In the genomic region with DNA sequence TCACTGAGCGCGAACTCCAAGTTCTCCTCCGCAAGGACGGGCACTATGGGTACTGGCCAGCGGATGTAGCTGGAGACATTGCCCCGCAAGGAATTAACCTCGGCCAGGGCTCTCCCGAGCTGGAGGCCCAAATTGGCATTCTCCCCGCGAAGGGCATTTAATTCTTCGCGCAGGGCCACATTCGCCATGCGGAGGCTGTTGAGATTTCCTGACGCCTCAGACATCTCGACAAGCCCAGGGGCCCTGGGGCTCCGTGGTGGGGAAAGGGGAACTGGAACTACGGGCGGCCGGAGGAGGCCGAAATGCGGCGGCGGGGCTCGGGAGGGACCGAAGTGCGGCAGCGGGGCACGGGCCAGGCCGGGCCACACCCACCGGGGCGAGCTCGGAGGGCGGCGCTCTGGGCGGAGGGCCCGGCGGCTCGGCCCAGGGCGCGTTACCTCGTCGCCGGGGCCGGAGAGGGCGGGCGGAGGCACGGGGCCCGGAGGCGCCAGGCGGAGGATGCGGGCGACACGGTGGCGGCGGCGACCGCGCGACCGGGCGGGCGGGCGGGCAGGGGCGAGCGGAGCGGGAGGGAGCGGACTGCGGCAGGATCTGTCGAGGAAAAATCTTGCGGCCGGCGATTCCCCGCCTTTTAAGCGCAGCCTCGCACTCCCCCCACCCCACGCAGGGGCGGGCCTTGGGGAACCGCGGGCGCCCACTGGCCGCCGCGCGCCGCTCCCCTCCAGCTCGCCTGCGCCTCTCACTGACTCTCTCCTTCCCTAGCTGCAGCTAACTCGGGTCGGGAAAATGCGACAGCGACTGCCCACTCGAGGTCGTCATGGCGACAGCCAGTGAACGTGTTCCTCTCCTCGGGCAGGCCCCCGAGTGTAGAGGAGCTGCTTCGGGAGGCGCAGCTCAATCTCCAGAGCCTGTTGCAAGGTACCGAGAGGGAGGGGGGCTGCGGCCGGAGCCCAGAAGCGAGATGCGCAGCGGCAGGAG, we compare ENCODE assay signal across 9 cellular contexts. TPM values are rescaled to one million over a fixed set of nuclear protein-coding genes. Genes with fewer than 3 reads are reported as not detected.
DNase-seq lines count a peak whose midpoint lies in the region; ATAC-seq, FAIRE-seq and TF ChIP-seq lines count a peak whose summit lies in the region.
"Had no signal": no experiment of that assay in that cellular context is flagged by ENCODE, and none has a peak within 500 bp of the region (broad histone marks: within the 10 kb centered on the region; RNA-seq: fewer than 3 reads in every experiment).

Gene RTL5, minus strand, starts transcription at position 599 of the 978 bp plus-strand sequence.

- POLR2A ChIA-PET in IMR-90 (lab: Charles Lee; ENCODE audit: unreplicated experiment) = no interaction called here

- dilution Hi-C loops in IMR-90 (cut with HindIII; ENCODE audit: low sequenced_read_pairs, unreplicated experiment) = no loop called here

- no peak for TF ChIP-seq CTCF in IMR-90 (conservative IDR thresholded peaks at IDR 0.05; ENCODE audit: low read depth, low read length)
- no peak for TF ChIP-seq CTCF in foreskin keratinocyte (conservative IDR thresholded peaks at IDR 0.05)
- TF ChIP-seq CTCF in neural crest cell (conservative IDR thresholded peaks at IDR 0.05) = no peak

- H4K8ac ChIP-seq in IMR-90 (ENCODE audit: low read depth in 2 of 2, low read length in 2 of 2) = no peak within 1 kb of the TSS; a peak in 1 of 4 replicates

- no peaks in the 10 kb centered on the region for H3K9me3 Mint-ChIP-seq in activated naive CD4-positive, alpha-beta T cell treated with anti-CD3 and anti-CD28 coated beads for 36 hours
- H3K9me3 Mint-ChIP-seq in neural crest cell = peaks cover 8% of the 10 kb centered on the region

- H2BK20ac ChIP-seq in IMR-90 (ENCODE audit: low read depth, low read length) = no peak within 1 kb of the TSS

- H2AFZ ChIP-seq in IMR-90 (replicated peaks; ENCODE audit: low read length, poor library complexity) = peak within 1 kb of the TSS; percentile 89

- H2BK15ac ChIP-seq in IMR-90 (ENCODE audit: low read depth, low read length) = no peak within 1 kb of the TSS

- H3K79me1 ChIP-seq in IMR-90 (ENCODE audit: low read depth in 1 of 2, low read length in 2 of 2) = no peaks in the 10 kb centered on the region

- H3K36me3 ChIP-seq in IMR-90 (ENCODE audit: control insufficient read depth, insufficient read depth, low read length) = no peaks in the 10 kb centered on the region
- no peaks in the 10 kb centered on the region for H3K36me3 ChIP-seq in stomach smooth muscle (ENCODE audit: control insufficient read depth in 2 of 2, insufficient read depth in 2 of 2, low read length in 2 of 2)

- no peaks in the 10 kb centered on the region for H3K9me1 ChIP-seq in IMR-90 (ENCODE audit: insufficient read depth, low read length)

- H4K5ac ChIP-seq in IMR-90 (ENCODE audit: low read depth, low read length) = no peak within 1 kb of the TSS

- H3K4me1 Mint-ChIP-seq in activated naive CD4-positive, alpha-beta T cell treated with anti-CD3 and anti-CD28 coated beads for 36 hours (ENCODE audit: low read depth) = peaks cover 2% of the 10 kb centered on the region
- H3K4me1 Mint-ChIP-seq in neural crest cell = peaks cover 38% of the 10 kb centered on the region

- H3K56ac ChIP-seq in IMR-90 (ENCODE audit: extremely low read depth, insufficient read depth, low read length) = no peak within 1 kb of the TSS

- H3K27ac Mint-ChIP-seq in activated naive CD4-positive, alpha-beta T cell treated with anti-CD3 and anti-CD28 coated beads for 36 hours = no peak within 1 kb of the TSS
- H3K27ac Mint-ChIP-seq in neural crest cell (ENCODE audit: unreplicated experiment) = peak within 1 kb of the TSS; percentile 68

- H2AK5ac ChIP-seq in IMR-90 (ENCODE audit: low read depth, low read length) = no peak within 1 kb of the TSS

- H3K4me2 ChIP-seq in IMR-90 (ENCODE audit: low read depth, low read length) = peak within 1 kb of the TSS; percentile 69

- peak within 1 kb of the TSS; percentile 57 for H3K4me3 Mint-ChIP-seq in activated naive CD4-positive, alpha-beta T cell treated with anti-CD3 and anti-CD28 coated beads for 36 hours
- H3K4me3 Mint-ChIP-seq in neural crest cell = peak within 1 kb of the TSS; percentile 83

- H3K9me3 ChIP-seq in IMR-90 (ENCODE audit: control insufficient read depth, insufficient read depth, low read length) (peaks cover 4% of the 10 kb centered on the region; the same call in 1 of the 2 replicates), stomach smooth muscle (ENCODE audit: control insufficient read depth in 2 of 2, low read length in 2 of 2) (no peaks in the 10 kb centered on the region)

- H4K20me1 ChIP-seq in IMR-90 (ENCODE audit: insufficient read depth, low read length) = no peaks in the 10 kb centered on the region

- CTCF ChIA-PET in IMR-90 (lab: Yijun Ruan, JAX) = interaction anchor here (0.5 to 0.6 kb wide), 2 partner anchors 33 to 441 kb away, joined by 4 to 5 read pairs; no protein-coding TSS in a partner anchor
- CTCF ChIA-PET in activated naive CD4-positive, alpha-beta T cell treated with anti-CD3 and anti-CD28 coated beads for 36 hours (lab: Charles Lee) = interaction anchor here (0.8 to 1.2 kb wide), 3 partner anchors 111 to 114 kb away, joined by 3 to 4 read pairs (median 4); no protein-coding TSS in a partner anchor

- H3K4me1 ChIP-seq in IMR-90 (ENCODE audit: control insufficient read depth, insufficient read depth, low read length) = no peaks in the 10 kb centered on the region
- no peaks in the 10 kb centered on the region for H3K4me1 ChIP-seq in foreskin keratinocyte
- H3K4me1 ChIP-seq in stomach smooth muscle (ENCODE audit: control insufficient read depth, insufficient read depth, low read length) = peaks cover 16% of the 10 kb centered on the region

- no peak within 1 kb of the TSS for H4K91ac ChIP-seq in IMR-90 (ENCODE audit: insufficient read depth, low read depth, low read length)

- no peak within 1 kb of the TSS for H3K14ac ChIP-seq in IMR-90 (replicated peaks; ENCODE audit: low read depth, low read length)

- TF ChIP-seq RAD21 in IMR-90 (IDR thresholded peaks at IDR 0.05; ENCODE audit: low read length) = no peak

- DNase-seq in AG20443 (ENCODE audit: low spot score) = peak; percentile 91
- peak; percentile 85 for DNase-seq in IMR-90
- peak; percentile 4 for DNase-seq in RCC 7860 (ENCODE audit: low spot score)
- DNase-seq in activated naive CD4-positive, alpha-beta T cell treated with anti-CD3 and anti-CD28 coated beads for 36 hours = peak; percentile 55
- DNase-seq in foreskin keratinocyte = peak in 1 of 2 donors; percentile 28
- peak; percentile 66 for DNase-seq in neural crest cell (ENCODE audit: low read depth, low spot score)

- ATAC-seq in GM19395 (IDR thresholded peaks at IDR 0.05; ENCODE audit: unreplicated experiment) (peak; percentile 62), IMR-90 (ENCODE audit: low read depth) (peak; percentile 98), foreskin keratinocyte (peak; percentile 66)

- H3K4me3 ChIP-seq in IMR-90 (ENCODE audit: insufficient read depth, low read depth, low read length) (peak within 1 kb of the TSS; percentile 52), stomach smooth muscle (ENCODE audit: low read length in 2 of 2) (peak within 1 kb of the TSS; percentile 63 to 71)

- FAIRE-seq in RCC 7860 (lab: Jason Lieb, UNC) = no peak
- FAIRE-seq: GM18507 had no signal

- H3K9ac ChIP-seq in IMR-90 (ENCODE audit: low read depth, low read length) = peak within 1 kb of the TSS; percentile 31
- H3K9ac ChIP-seq in stomach smooth muscle (ENCODE audit: low read length in 2 of 2) = peak within 1 kb of the TSS; percentile 55 to 62

- intact Hi-C loops in IMR-90 (cut with micrococcal nuclease) = no loop called here
- intact Hi-C loops in activated naive CD4-positive, alpha-beta T cell treated with anti-CD3 and anti-CD28 coated beads for 36 hours (cut with micrococcal nuclease) = no loop called here

- peaks cover 33% of the 10 kb centered on the region for H3K27me3 Mint-ChIP-seq in activated naive CD4-positive, alpha-beta T cell treated with anti-CD3 and anti-CD28 coated beads for 36 hours (ENCODE audit: low read depth)
- H3K27me3 Mint-ChIP-seq in neural crest cell (ENCODE audit: low read depth) = peaks cover 2% of the 10 kb centered on the region

- WGBS in IMR-90 (ENCODE audit: extremely low coverage in 2 of 2, insufficient read length in 1 of 2), 2 experiments = 22% methylated on average over 26 of the region's 106 CpGs; no CpG with 5 or more reads in 1 of the 2 experiments

- H3K18ac ChIP-seq in IMR-90 (ENCODE audit: low read depth, low read length) = no peak within 1 kb of the TSS; the same call in 1 of the 2 replicates

- H3K23ac ChIP-seq in IMR-90 (ENCODE audit: low read depth, low read length) = no peak within 1 kb of the TSS

- H3K27ac ChIP-seq in IMR-90 (ENCODE audit: insufficient read depth, low read length) (peak within 1 kb of the TSS; percentile 4; the same call in 1 of the 2 replicates), foreskin keratinocyte (no peak within 1 kb of the TSS), stomach smooth muscle (ENCODE audit: low read length) (peak within 1 kb of the TSS; percentile 70)

- in situ Hi-C loops in IMR-90 (cut with MboI; ENCODE audit: low sequenced_read_pairs) = no loop called here

- H2BK120ac ChIP-seq in IMR-90 (ENCODE audit: low read depth, low read length) = no peak within 1 kb of the TSS

- H3K27me3 ChIP-seq in IMR-90 (ENCODE audit: control insufficient read depth, insufficient read depth, low read length) (peaks cover 48% of the 10 kb centered on the region), foreskin keratinocyte (peaks cover 32% of the 10 kb centered on the region), stomach smooth muscle (ENCODE audit: control insufficient read depth in 1 of 2, insufficient read depth in 2 of 2, low read length in 2 of 2) (peaks cover 0 to 31% of the 10 kb centered on the region in 2 donors)

- BruUV-seq in IMR-90 (replicated peaks; lab: Mats Ljungman, UMichigan) = no TSS peak

- no peaks in the 10 kb centered on the region for H3K36me3 Mint-ChIP-seq in activated naive CD4-positive, alpha-beta T cell treated with anti-CD3 and anti-CD28 coated beads for 36 hours (ENCODE audit: low read depth)
- H3K36me3 Mint-ChIP-seq in neural crest cell (ENCODE audit: low read depth) = peaks cover 32% of the 10 kb centered on the region

- peak within 1 kb of the TSS; percentile 26 for H2AK9ac ChIP-seq in IMR-90 (replicated peaks; ENCODE audit: low read depth, low read length, poor library complexity)

- no peak; the same call in 1 of the 2 replicates for TF ChIP-seq POLR2A in IMR-90 (IDR thresholded peaks at IDR 0.05; ENCODE audit: low read depth, low read length)

- H2BK5ac ChIP-seq in IMR-90 (ENCODE audit: low read depth, low read length, poor library complexity, severe bottlenecking) = no peak within 1 kb of the TSS

- no peak within 1 kb of the TSS; the same call in 1 of the 2 replicates for H3K4ac ChIP-seq in IMR-90 (ENCODE audit: low read depth, low read length)

TF ChIP-seq in IMR-90, 13 proteins besides CTCF, POLR2A, EP300 and RAD21 (continues in another document):
- TF ChIP-seq CEBPB (IDR thresholded peaks at IDR 0.05; ENCODE audit: low read depth, low read length) = no peak

RNA-seq across cellular contexts. Expression of gene RTL5, which starts in this region (rescaled TPM):
- 0.56 and 0.90 TPM in 2 replicates for total RNA-seq in IMR-90 (2012; rRNA removed)
- polyA plus RNA-seq in IMR-90 (2012; rRNA removed) = 1.9 and 2.5 TPM in 2 replicates
- 1.2 and 1.6 TPM in 2 replicates for polyA plus RNA-seq in IMR-90 (2012; cell fraction: cytosol; rRNA removed)
- polyA plus RNA-seq in IMR-90 (2012; cell fraction: nucleus; rRNA removed; ENCODE audit: low replicate concordance) = 4.5 and 6.5 TPM in 2 replicates
- total RNA-seq in activated naive CD4-positive, alpha-beta T cell treated with anti-CD3 and anti-CD28 coated beads for 36 hours = under 1 TPM; 0.10 TPM
- total RNA-seq in foreskin keratinocyte = 0.14 TPM in 2 replicates
- polyA plus RNA-seq in foreskin keratinocyte = 0.14 and 0.15 TPM in 2 replicates
- total RNA-seq in neural crest cell = 21.7 and 23.0 TPM in 2 replicates

Comparison
In these comparisons a context has a peak if more than half of its experiments do, and no peak if none do; other contexts are left out.
1. RNA of gene RTL5 (total RNA-seq): 21.7 to 23.0 TPM in neural crest cell; 0.56 to 0.90 TPM in IMR-90, 0.14 TPM in foreskin keratinocyte and 0.10 TPM in activated naive CD4-positive, alpha-beta T cell treated with anti-CD3 and anti-CD28 coated beads for 36 hours; every median in the first group is over 10 times any median in the second.
2. Peak in DNase-seq in activated naive CD4-positive, alpha-beta T cell treated with anti-CD3 and anti-CD28 coated beads for 36 hours; RNA of the gene not detected or under 1 TPM.
3. Peak in ATAC-seq in foreskin keratinocyte; RNA of the gene not detected or under 1 TPM.
4. Peak in every context shown above with its lines, with median percentiles within 50 percentile points of each other: ATAC-seq.